11 cellular contexts compared by ENCODE assay signal in the genomic region with DNA sequence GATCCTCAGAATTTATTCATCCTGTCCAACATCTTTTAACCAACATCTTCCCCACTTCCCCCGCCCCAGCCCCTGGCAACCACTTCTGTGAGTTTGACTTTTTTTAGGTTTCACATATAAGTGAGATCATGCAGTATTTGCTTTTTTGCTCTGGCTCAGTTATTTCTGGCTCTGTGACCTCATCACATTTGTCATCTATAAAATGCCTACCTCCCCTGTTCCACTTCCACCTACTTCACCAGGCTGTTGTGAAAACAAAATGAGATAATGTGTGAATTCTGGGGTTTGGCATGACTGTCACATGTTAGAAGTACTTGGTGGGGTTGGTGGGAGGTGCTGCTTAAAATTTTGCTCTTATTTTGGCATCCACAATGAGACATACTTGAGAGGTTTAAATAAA. TPM values are rescaled to one million over a fixed set of nuclear protein-coding genes. Genes with fewer than 3 reads are reported as not detected.
DNase-seq lines count a peak whose midpoint lies in the region; ATAC-seq and TF ChIP-seq lines count a peak whose summit lies in the region.
"Had no signal": no experiment of that assay in that cellular context is flagged by ENCODE, and none has a peak within 500 bp of the region (broad histone marks: within the 10 kb centered on the region; RNA-seq: fewer than 3 reads in every experiment).

No MANE protein-coding gene starts in this region.

- H3K27ac Mint-ChIP-seq in CD8-positive, alpha-beta memory T cell = peak overlapping the region in 5 of 8 donors; percentile 11 to 57 (median 33)
- H3K27ac Mint-ChIP-seq in endothelial cell (ENCODE audit: unreplicated experiment) = peak overlapping the region; percentile 13
- H3K27ac Mint-ChIP-seq: neural progenitor cell; T-helper 1 cell treated with Interleukin-12 subunit alpha and Interleukin-12 subunit beta and Interleukin-4 antibody, amounts not matched to agents 30 μg/mL and 1 μg/mL, for 36 hours had no signal

- H3K36me3 ChIP-seq in CD8-positive, alpha-beta memory T cell (ENCODE audit: insufficient read depth, low read length) = no peaks in the 10 kb centered on the region
- H3K36me3 ChIP-seq in H7 (replicated peaks; ENCODE audit: control insufficient read depth, insufficient read depth, low read length) = no peaks in the 10 kb centered on the region
- H3K36me3 ChIP-seq: neural progenitor cell had no signal

- peak in 1 of 5 donors; percentile 5 for DNase-seq in CD8-positive, alpha-beta memory T cell
- DNase-seq in endothelial cell (ENCODE audit: low spot score) (no peak), H7 (no peak), NCI-H1694 treated with DMSO at 0.1 percent for 48 hours (lab: John Stamatoyannopoulos, UW) (no peak), NCI-H82 (lab: John Stamatoyannopoulos, UW) (no peak), NCI-H2081 treated with DMSO at 0.1 percent for 48 hours (lab: John Stamatoyannopoulos, UW) (no peak)
- DNase-seq: NCI-H1105 had no signal

- no peak overlapping the region for H3K4me3 Mint-ChIP-seq in CD8-positive, alpha-beta memory T cell
- no peak overlapping the region for H3K4me3 Mint-ChIP-seq in endothelial cell (ENCODE audit: unreplicated experiment)
- H3K4me3 Mint-ChIP-seq: neural progenitor cell; T-helper 1 cell treated with Interleukin-12 subunit alpha and Interleukin-12 subunit beta and Interleukin-4 antibody, amounts not matched to agents 30 μg/mL and 1 μg/mL, for 36 hours had no signal

- H3K4me1 Mint-ChIP-seq in CD8-positive, alpha-beta memory T cell = peaks cover 10 to 12% (median 11%) of the 10 kb centered on the region in 3 donors
- H3K4me1 Mint-ChIP-seq in endothelial cell (ENCODE audit: unreplicated experiment) = peaks cover 3% of the 10 kb centered on the region
- H3K4me1 Mint-ChIP-seq: neural progenitor cell had no signal

- no peaks in the 10 kb centered on the region for H3K9me3 ChIP-seq in CD8-positive, alpha-beta memory T cell (ENCODE audit: low read length)

- ATAC-seq in GM18907 (IDR thresholded peaks at IDR 0.05; ENCODE audit: unreplicated experiment) (peak; percentile 46), HG03565 (IDR thresholded peaks at IDR 0.05; ENCODE audit: unreplicated experiment) (peak; percentile 47)

- H3K27me3 ChIP-seq in CD8-positive, alpha-beta memory T cell (ENCODE audit: insufficient read depth, low read length, poor library complexity, severe bottlenecking) = no peaks in the 10 kb centered on the region
- no peaks in the 10 kb centered on the region for H3K27me3 ChIP-seq in H7 (ENCODE audit: control insufficient read depth, insufficient read depth, low read length)
- H3K27me3 ChIP-seq: neural progenitor cell had no signal

- no peaks in the 10 kb centered on the region for H3K27me3 Mint-ChIP-seq in CD8-positive, alpha-beta memory T cell
- peaks cover under 1% of the 10 kb centered on the region for H3K27me3 Mint-ChIP-seq in endothelial cell (ENCODE audit: unreplicated experiment)

- no peak overlapping the region for H3K4me3 ChIP-seq in CD8-positive, alpha-beta memory T cell (ENCODE audit: low read length)
- no peak overlapping the region for H3K4me3 ChIP-seq in H7 (ENCODE audit: insufficient read depth, low read depth, low read length)
- H3K4me3 ChIP-seq: neural progenitor cell had no signal

- CTCF ChIA-PET in CD8-positive, alpha-beta memory T cell (lab: Charles Lee) = no interaction called here

- H3K9me3 Mint-ChIP-seq in CD8-positive, alpha-beta memory T cell = no peaks in the 10 kb centered on the region
- no peaks in the 10 kb centered on the region for H3K9me3 Mint-ChIP-seq in endothelial cell (ENCODE audit: unreplicated experiment)
- H3K9me3 Mint-ChIP-seq: T-helper 1 cell treated with Interleukin-12 subunit alpha and Interleukin-12 subunit beta and Interleukin-4 antibody, amounts not matched to agents 30 μg/mL and 1 μg/mL, for 36 hours had no signal

- TF ChIP-seq CTCF in endothelial cell (IDR thresholded peaks at IDR 0.05; ENCODE audit: unreplicated experiment) = no peak

- H3K36me3 Mint-ChIP-seq in CD8-positive, alpha-beta memory T cell = peaks cover 3 to 11% (median 5%) of the 10 kb centered on the region in 3 donors
- H3K36me3 Mint-ChIP-seq in endothelial cell (ENCODE audit: low read depth, unreplicated experiment) = no peaks in the 10 kb centered on the region

- POLR2A ChIA-PET in CD8-positive, alpha-beta memory T cell (lab: Charles Lee) = no interaction called here

- H3K4me1 ChIP-seq in CD8-positive, alpha-beta memory T cell (ENCODE audit: insufficient read depth, low read length) = peaks cover 14% of the 10 kb centered on the region

- H3K27ac ChIP-seq in CD8-positive, alpha-beta memory T cell (ENCODE audit: low read depth, low read length) = no peak overlapping the region
- H3K27ac ChIP-seq: neural progenitor cell had no signal

RNA-seq across cellular contexts. Expression of gene HHAT, which starts 18.4 kb away (rescaled TPM):
- total RNA-seq in CD8-positive, alpha-beta memory T cell = 1 to 10 TPM; 1.4 to 2.1 TPM
- polyA plus RNA-seq in CD8-positive, alpha-beta memory T cell = 4.6 TPM
- 6.0 TPM for total RNA-seq in endothelial cell (ENCODE audit: unreplicated experiment)
- total RNA-seq in H7 (2014; rRNA removed; shearing (Covaris generic)) = 1.0 and 1.4 TPM in 2 replicates
